ENCODE assay signal across 8 cellular contexts in genomic region chr19:55503447-55504251, GRCh38.
A peak's percentile ranks its signal among the peaks of the same experiment; 100 is the strongest.
DNase-seq lines count a peak whose midpoint lies in the region; ATAC-seq and TF ChIP-seq lines count a peak whose summit lies in the region.

No MANE protein-coding gene starts in this region.

- peak overlapping the region; percentile 69 for H3K4me3 ChIP-seq in AG10803 (ENCODE audit: low read length)

- peak; percentile 80 for DNase-seq in AG10803 (ENCODE audit: low read depth)
- DNase-seq in NCI-H345 (lab: John Stamatoyannopoulos, UW) = peak; percentile 82
- DNase-seq in cerebellar cortex (ENCODE audit: low spot score) = peak; percentile 94
- peak; percentile 91 for DNase-seq in kidney tubule cell (ENCODE audit: low spot score)
- DNase-seq in stimulated activated CD4-positive, alpha-beta T cell treated with anti-CD3 and anti-CD28 coated beads, Interleukin-1b, Interleukin-23, amount 100 ng/mL, for 1 hour (ENCODE audit: low read depth in 2 of 2) = peak; percentile 83 to 94

- ATAC-seq in GM18909 (IDR thresholded peaks at IDR 0.05; ENCODE audit: poor library complexity, unreplicated experiment) = peak; percentile 90
- ATAC-seq in HG03280 (IDR thresholded peaks at IDR 0.05; ENCODE audit: unreplicated experiment) = peak; percentile 89
- ATAC-seq in activated CD4-positive, CD25-positive, alpha-beta regulatory T cell treated with anti-CD3 and anti-CD28 coated beads, Interleukin-2, amount 50 U/mL, for 24 hours = peak; percentile 94 to 95

- TF ChIP-seq CTCF in AG10803 (conservative IDR thresholded peaks at IDR 0.05; ENCODE audit: low read length) = peak; percentile 93

Comparison
In these comparisons a context has a peak if more than half of its experiments do, and no peak if none do; other contexts are left out.
1. Peak in every context shown above with its lines: DNase-seq, ATAC-seq and H3K4me3 ChIP-seq.